Comparison of ENCODE assay signal across 1 cellular context in the genomic region with DNA sequence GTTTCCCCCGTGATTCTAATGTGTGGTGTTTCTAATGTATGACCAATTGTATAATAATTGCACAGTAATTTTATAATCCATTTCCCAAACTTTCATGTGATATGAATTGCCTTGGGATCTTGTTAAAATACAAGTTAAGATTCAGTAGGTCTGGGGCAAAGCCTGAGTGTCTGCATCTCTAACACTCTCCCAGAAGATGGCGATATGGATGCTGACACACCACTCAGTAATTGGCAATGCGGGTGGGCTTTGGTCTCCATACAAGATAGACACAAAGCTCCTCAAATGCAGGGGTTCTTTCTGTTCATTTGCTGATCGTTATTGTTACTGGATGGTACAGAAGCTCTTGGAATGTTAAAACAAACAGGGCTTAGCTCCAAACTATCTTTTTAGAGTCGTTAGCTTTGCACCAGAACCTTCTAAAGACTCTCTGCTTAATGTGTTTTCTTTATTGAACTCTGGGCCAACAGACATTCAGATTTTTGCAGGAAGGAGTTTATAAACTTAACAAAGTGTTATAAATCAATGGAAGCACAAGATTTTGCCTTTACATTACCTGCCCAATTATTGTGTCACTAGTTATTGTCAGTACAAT.
TF ChIP-seq lines count a peak whose summit lies in the region.

No MANE protein-coding gene starts in this region.

TF ChIP-seq in IMR-90, 13 proteins besides CTCF, POLR2A, EP300 and RAD21 (continued from another document):
- TF ChIP-seq NFE2L2 (IDR thresholded peaks at IDR 0.05; ENCODE audit: low read depth, low read length) (no peak), RFX5 (IDR thresholded peaks at IDR 0.05; ENCODE audit: low read depth, low read length) (no peak), MXI1 (IDR thresholded peaks at IDR 0.05; ENCODE audit: borderline replicate concordance, low read depth, low read length) (no peak), SMC3 (IDR thresholded peaks at IDR 0.05; ENCODE audit: low read depth, low read length) (no peak), RCOR1 (IDR thresholded peaks at IDR 0.05; ENCODE audit: insufficient replicate concordance, low read length) (no peak), FOS (IDR thresholded peaks at IDR 0.05; ENCODE audit: low read depth, low read length) (no peak), CHD1 (IDR thresholded peaks at IDR 0.05; ENCODE audit: low read depth, low read length) (no peak), MAZ (IDR thresholded peaks at IDR 0.05; ENCODE audit: borderline replicate concordance, low read depth, low read length) (no peak), CEBPB (IDR thresholded peaks at IDR 0.05; ENCODE audit: low read depth, low read length) (no peak)
- TF ChIP-seq, protein P1, sequence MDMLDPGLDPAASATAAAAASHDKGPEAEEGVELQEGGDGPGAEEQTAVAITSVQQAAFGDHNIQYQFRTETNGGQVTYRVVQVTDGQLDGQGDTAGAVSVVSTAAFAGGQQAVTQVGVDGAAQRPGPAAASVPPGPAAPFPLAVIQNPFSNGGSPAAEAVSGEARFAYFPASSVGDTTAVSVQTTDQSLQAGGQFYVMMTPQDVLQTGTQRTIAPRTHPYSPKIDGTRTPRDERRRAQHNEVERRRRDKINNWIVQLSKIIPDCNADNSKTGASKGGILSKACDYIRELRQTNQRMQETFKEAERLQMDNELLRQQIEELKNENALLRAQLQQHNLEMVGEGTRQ (IDR thresholded peaks at IDR 0.05; ENCODE audit: low read depth, low read length): no peak
